Comparison of ENCODE assay signal across 20 cellular contexts in genomic region chr10:34087095-34087418, GRCh38.
A peak's percentile ranks its signal among the peaks of the same experiment; 100 is the strongest.
DNase-seq lines count a peak whose midpoint lies in the region; ATAC-seq and TF ChIP-seq lines count a peak whose summit lies in the region.
"Had no signal": no experiment of that assay in that cellular context is flagged by ENCODE, and none has a peak within 500 bp of the region (broad histone marks: within the 10 kb centered on the region; RNA-seq: fewer than 3 reads in every experiment).

No MANE protein-coding gene starts in this region.

- TF ChIP-seq EP300 in esophagus muscularis mucosa (IDR thresholded peaks at IDR 0.05), result no peak

- no peak overlapping the region for H3K9ac ChIP-seq in neural progenitor cell
- H3K9ac ChIP-seq: BLaER1, GM23248 had no signal

- no peak overlapping the region for H3K4me2 ChIP-seq in neural progenitor cell
- H3K4me2 ChIP-seq: BLaER1 had no signal

- in situ Hi-C loops in KBM-7 (cut with MboI; ENCODE audit: low pct_unique_long_range_greater_than_20kb, low sequenced_read_pairs), result no loop called here

- no peaks in the 10 kb centered on the region for H3K4me1 Mint-ChIP-seq in neural progenitor cell
- H3K4me1 Mint-ChIP-seq: B cell; CD4-positive, CD25-positive, alpha-beta regulatory T cell had no signal

- no peak for TF ChIP-seq CTCF in right atrium auricular region (IDR thresholded peaks at IDR 0.05)
- no peak for TF ChIP-seq CTCF in esophagus muscularis mucosa (IDR thresholded peaks at IDR 0.05)
- no peak for TF ChIP-seq CTCF in neural progenitor cell (IDR thresholded peaks at IDR 0.05)
- no peak for TF ChIP-seq CTCF in right lobe of liver (IDR thresholded peaks at IDR 0.05)

- 100% methylated on average over 2 of the region's 3 CpGs for WGBS in esophagus muscularis mucosa
- WGBS in right lobe of liver (ENCODE audit: insufficient coverage, low coverage, low lambda C conversion rate, missing lambda C conversion rate), result 60% methylated on average over 1 of the region's 3 CpGs

- H3K79me2 ChIP-seq in neural progenitor cell (ENCODE audit: low read depth), result no peaks in the 10 kb centered on the region

- H3K27ac Mint-ChIP-seq in neural progenitor cell, result no peak overlapping the region
- H3K27ac Mint-ChIP-seq: B cell; CD4-positive, CD25-positive, alpha-beta regulatory T cell; CD8-positive, alpha-beta T cell; HFFc6 had no signal

- DNase-seq in right atrium auricular region (ENCODE audit: low spot score) (peak; percentile 16), cardiac septum (ENCODE audit: low spot score) (no peak), esophagus muscularis mucosa (ENCODE audit: extremely low spot score) (peak; percentile 57), neural progenitor cell (ENCODE audit: low spot score) (no peak), HPDE6-E6E7 (ENCODE audit: extremely low spot score) (no peak), KBM-7 (no peak), right lobe of liver (no peak)
- DNase-seq: Caco-2; CD4-positive, CD25-positive, alpha-beta regulatory T cell; CD8-positive, alpha-beta T cell; DMS153; DND-41; GM23248; HFFc6 had no signal

- H3F3A ChIP-seq in neural progenitor cell (ENCODE audit: low read depth), result no peaks in the 10 kb centered on the region

- H3K27ac ChIP-seq in right atrium auricular region, result no peak overlapping the region
- H3K27ac ChIP-seq in esophagus muscularis mucosa (replicated peaks in 1 of 4), result no peak overlapping the region
- H3K27ac ChIP-seq in neural progenitor cell, result no peak overlapping the region
- no peak overlapping the region for H3K27ac ChIP-seq in right lobe of liver
- H3K27ac ChIP-seq: 22Rv1, BLaER1, C4-2B, GM23248 had no signal

- peaks cover 26% of the 10 kb centered on the region for H3K9me3 Mint-ChIP-seq in neural progenitor cell

- H2AFZ ChIP-seq in neural progenitor cell (replicated peaks), result peak overlapping the region; percentile 36
- H2AFZ ChIP-seq: GM23248 had no signal

- H3K36me3 Mint-ChIP-seq in neural progenitor cell, result peaks cover 3% of the 10 kb centered on the region
- H3K36me3 Mint-ChIP-seq: CD4-positive, CD25-positive, alpha-beta regulatory T cell; CD8-positive, alpha-beta T cell had no signal

- H3K36me3 ChIP-seq in right atrium auricular region (no peaks in the 10 kb centered on the region), esophagus muscularis mucosa (no peaks in the 10 kb centered on the region), neural progenitor cell (no peaks in the 10 kb centered on the region), right lobe of liver (no peaks in the 10 kb centered on the region)
- H3K36me3 ChIP-seq: BLaER1, HAP-1 had no signal

- no peak overlapping the region for H3K4me3 Mint-ChIP-seq in neural progenitor cell
- H3K4me3 Mint-ChIP-seq: B cell; CD4-positive, CD25-positive, alpha-beta regulatory T cell; CD8-positive, alpha-beta T cell; HFFc6 had no signal

- ATAC-seq in GM18519 (IDR thresholded peaks at IDR 0.05; ENCODE audit: low FRiP score, unreplicated experiment), result no peak
- ATAC-seq in right lobe of liver, result no peak
- ATAC-seq: CD8-positive, alpha-beta T cell had no signal

- H3K4me1 ChIP-seq in right atrium auricular region, result no peaks in the 10 kb centered on the region
- no peaks in the 10 kb centered on the region for H3K4me1 ChIP-seq in esophagus muscularis mucosa
- no peaks in the 10 kb centered on the region for H3K4me1 ChIP-seq in neural progenitor cell
- no peaks in the 10 kb centered on the region for H3K4me1 ChIP-seq in right lobe of liver
- H3K4me1 ChIP-seq: BLaER1, Caco-2, HAP-1 had no signal

- intact Hi-C loops in cardiac septum (cut with DNase I) (no loop called here), esophagus muscularis mucosa (cut with DNase I) (no loop called here), right lobe of liver (cut with DNase I) (no loop called here)

- H3K4me3 ChIP-seq in right atrium auricular region (no peak overlapping the region), esophagus muscularis mucosa (no peak overlapping the region), neural progenitor cell (no peak overlapping the region), right lobe of liver (no peak overlapping the region)
- H3K4me3 ChIP-seq: BLaER1, GM23248, HAP-1 had no signal

- no peaks in the 10 kb centered on the region for H4K20me1 ChIP-seq in neural progenitor cell (ENCODE audit: low read depth)
- H4K20me1 ChIP-seq: BLaER1 had no signal

- H3K9me3 ChIP-seq in right atrium auricular region (peaks cover 0 to 11% of the 10 kb centered on the region in 2 donors), esophagus muscularis mucosa (peaks cover 0 to 8% (median 6%) of the 10 kb centered on the region in 4 donors), neural progenitor cell (ENCODE audit: low read depth) (no peaks in the 10 kb centered on the region), right lobe of liver (no peaks in the 10 kb centered on the region)

- peaks cover 14% of the 10 kb centered on the region for H3K27me3 Mint-ChIP-seq in neural progenitor cell (ENCODE audit: insufficient read depth, low read depth)
- H3K27me3 Mint-ChIP-seq: B cell; CD4-positive, CD25-positive, alpha-beta regulatory T cell had no signal

- H3K27me3 ChIP-seq in right atrium auricular region, result no peaks in the 10 kb centered on the region
- H3K27me3 ChIP-seq in esophagus muscularis mucosa, result no peaks in the 10 kb centered on the region
- no peaks in the 10 kb centered on the region for H3K27me3 ChIP-seq in neural progenitor cell
- no peaks in the 10 kb centered on the region for H3K27me3 ChIP-seq in right lobe of liver
- H3K27me3 ChIP-seq: BLaER1 had no signal

- TF ChIP-seq POLR2A in esophagus muscularis mucosa (IDR thresholded peaks at IDR 0.05; ENCODE audit: low read depth) (no peak), right lobe of liver (IDR thresholded peaks at IDR 0.05) (no peak)

Comparison
In these comparisons a context has a peak if more than half of its experiments do, and no peak if none do; other contexts are left out.
1. DNase-seq: peak in right atrium auricular region (single experiment) and esophagus muscularis mucosa (single experiment); none in cardiac septum (single experiment), neural progenitor cell (single experiment), HPDE6-E6E7 (single experiment), KBM-7 (single experiment) and right lobe of liver (0 of 3).